In genomic region chr22:31272522-31273446, GRCh38 we compare ENCODE assay signal across 8 cellular contexts. TPM values are rescaled to one million over a fixed set of nuclear protein-coding genes. Genes with fewer than 3 reads are reported as not detected.
DNase-seq lines count a peak whose midpoint lies in the region; ATAC-seq and TF ChIP-seq lines count a peak whose summit lies in the region.

No MANE protein-coding gene starts in this region.

- no peaks in the 10 kb centered on the region for H3K9me3 ChIP-seq in neuronal stem cell (replicated peaks in 1 of 2; ENCODE audit: control insufficient read depth in 2 of 2, insufficient read depth in 1 of 2, low read depth in 1 of 2, low read length in 2 of 2)

- DNase-seq in CD14-positive monocyte (ENCODE audit: low spot score) = no peak
- DNase-seq in H7 = peak; percentile 81
- peak; percentile 21 for DNase-seq in NOMO-1 treated with DMSO at 0.1 percent for 48 hours (lab: John Stamatoyannopoulos, UW; ENCODE audit: unreplicated experiment)
- DNase-seq in fibroblast of villous mesenchyme (ENCODE audit: low read depth) = peak; percentile 64
- DNase-seq in neuronal stem cell (ENCODE audit: low spot score) = peak; percentile 52

- no peak overlapping the region for H3K4me3 ChIP-seq in H7 (ENCODE audit: insufficient read depth, low read depth, low read length)
- H3K4me3 ChIP-seq in fibroblast of villous mesenchyme (ENCODE audit: low read depth, low read length) = no peak overlapping the region
- H3K4me3 ChIP-seq in neuronal stem cell (ENCODE audit: low read length in 2 of 2) = no peak overlapping the region

- no peak overlapping the region for H4K8ac ChIP-seq in neuronal stem cell (ENCODE audit: low read depth, low read length)

- H2BK5ac ChIP-seq in neuronal stem cell (ENCODE audit: low read length) = peak overlapping the region; percentile 30

- H3K4ac ChIP-seq in neuronal stem cell (ENCODE audit: low read length) = no peak overlapping the region

- H3K4me3 Mint-ChIP-seq in CD14-positive monocyte = no peak overlapping the region
- no peak overlapping the region for H3K4me3 Mint-ChIP-seq in activated T-helper 17 cell treated with anti-CD3 and anti-CD28 coated beads, Interleukin-2, amount 50 U/mL, for 72 hours

- H3K27ac ChIP-seq in neuronal stem cell (replicated peaks; ENCODE audit: low read length) = peak overlapping the region; percentile 26

- no peaks in the 10 kb centered on the region for H3K27me3 ChIP-seq in H7 (ENCODE audit: control insufficient read depth, insufficient read depth, low read length)
- no peaks in the 10 kb centered on the region for H3K27me3 ChIP-seq in neuronal stem cell (ENCODE audit: control insufficient read depth in 3 of 3, insufficient read depth in 3 of 3, low read depth in 1 of 3, low read length in 3 of 3)

- H2AK5ac ChIP-seq in neuronal stem cell (ENCODE audit: low read depth, low read length) = peak overlapping the region; percentile 37

- H3K4me1 ChIP-seq in neuronal stem cell (ENCODE audit: control insufficient read depth in 2 of 2, insufficient read depth in 1 of 2, low read depth in 1 of 2, low read length in 2 of 2) = peaks cover 0 to 3% of the 10 kb centered on the region in 2 donors

- peak overlapping the region; percentile 31 for H2AFZ ChIP-seq in neuronal stem cell (ENCODE audit: low read length)

- H3K18ac ChIP-seq in neuronal stem cell (ENCODE audit: low read length) = peak overlapping the region; percentile 13

- H3K23ac ChIP-seq in neuronal stem cell (ENCODE audit: low read depth, low read length, poor library complexity) = no peak overlapping the region

- peak; percentile 79 for TF ChIP-seq CTCF in CD14-positive monocyte (IDR thresholded peaks at IDR 0.05)
- TF ChIP-seq CTCF in fibroblast of villous mesenchyme (IDR thresholded peaks at IDR 0.05; ENCODE audit: insufficient read depth, low read depth, low read length) = peak; percentile 73

- intact Hi-C loops in CD14-positive monocyte (cut with micrococcal nuclease) = loop anchor here (5.0 to 10.0 kb wide), 4 partner anchors 60 to 508 kb away; partner anchors contain the start of genes LIMK2 (in 1 of the 2) and SELENOM (in 1 of the 2)

- H3K4me2 ChIP-seq in neuronal stem cell (ENCODE audit: insufficient read depth, low read length, poor library complexity, severe bottlenecking) = no peak overlapping the region

- no peak overlapping the region for H4K91ac ChIP-seq in neuronal stem cell (ENCODE audit: low read depth, low read length, poor library complexity)

- H3K14ac ChIP-seq in neuronal stem cell (ENCODE audit: low read length) = no peak overlapping the region

- H3K4me1 Mint-ChIP-seq in CD14-positive monocyte = peaks cover 7% of the 10 kb centered on the region
- peaks cover 17% of the 10 kb centered on the region for H3K4me1 Mint-ChIP-seq in activated T-helper 17 cell treated with anti-CD3 and anti-CD28 coated beads, Interleukin-2, amount 50 U/mL, for 72 hours

- WGBS in neuronal stem cell (ENCODE audit: extremely low coverage in 2 of 2, insufficient read length in 2 of 2, insufficient replicate concordance in 1 of 2), 2 donors = no CpG with 5 or more reads among the region's 15 CpGs

- no peaks in the 10 kb centered on the region for H3K79me1 ChIP-seq in neuronal stem cell (ENCODE audit: low read depth, low read length)

- no peak overlapping the region for H2BK120ac ChIP-seq in neuronal stem cell (ENCODE audit: low read depth, low read length)

- H3K9ac ChIP-seq in neuronal stem cell (ENCODE audit: low read depth, low read length, poor library complexity) = peak overlapping the region; percentile 75

- peaks cover 0 to 2% (median 0%) of the 10 kb centered on the region in 7 donors for H3K9me3 Mint-ChIP-seq in CD14-positive monocyte
- no peaks in the 10 kb centered on the region for H3K9me3 Mint-ChIP-seq in activated T-helper 17 cell treated with anti-CD3 and anti-CD28 coated beads, Interleukin-2, amount 50 U/mL, for 72 hours

- peak overlapping the region in 5 of 7 donors; percentile 33 to 70 (median 62) for H3K27ac Mint-ChIP-seq in CD14-positive monocyte
- H3K27ac Mint-ChIP-seq in activated T-helper 17 cell treated with anti-CD3 and anti-CD28 coated beads, Interleukin-2, amount 50 U/mL, for 72 hours = peak overlapping the region; percentile 79

- peak; percentile 80 for ATAC-seq in activated T-helper 17 cell treated with anti-CD3 and anti-CD28 coated beads, Interleukin-2, amount 50 U/mL, for 72 hours (replicated peaks)
- ATAC-seq in HG02623 (IDR thresholded peaks at IDR 0.05; ENCODE audit: unreplicated experiment) (no peak), GM18907 (IDR thresholded peaks at IDR 0.05; ENCODE audit: unreplicated experiment) (no peak)

- peaks cover 24% of the 10 kb centered on the region for H3K36me3 ChIP-seq in H7 (replicated peaks; ENCODE audit: control insufficient read depth, insufficient read depth, low read length)
- peaks cover 24 to 80% of the 10 kb centered on the region in 2 donors for H3K36me3 ChIP-seq in neuronal stem cell (replicated peaks in 1 of 2; ENCODE audit: control insufficient read depth in 2 of 2, insufficient read depth in 2 of 2, low read length in 2 of 2)

- H2BK12ac ChIP-seq in neuronal stem cell (ENCODE audit: low read length) = no peak overlapping the region

- no peak overlapping the region for H2BK15ac ChIP-seq in neuronal stem cell (ENCODE audit: low read length)

- H3K36me3 Mint-ChIP-seq in CD14-positive monocyte = peaks cover 73 to 85% of the 10 kb centered on the region in 2 donors
- peaks cover 92% of the 10 kb centered on the region for H3K36me3 Mint-ChIP-seq in activated T-helper 17 cell treated with anti-CD3 and anti-CD28 coated beads, Interleukin-2, amount 50 U/mL, for 72 hours (ENCODE audit: low read depth)

- H3K27me3 Mint-ChIP-seq in CD14-positive monocyte (ENCODE audit: low read depth in 3 of 3) = peaks cover 0 to 2% (median 2%) of the 10 kb centered on the region in 3 donors
- no peaks in the 10 kb centered on the region for H3K27me3 Mint-ChIP-seq in activated T-helper 17 cell treated with anti-CD3 and anti-CD28 coated beads, Interleukin-2, amount 50 U/mL, for 72 hours

RNA-seq across cellular contexts. Expression of gene PIK3IP1, which starts 19.5 kb away (rescaled TPM):
- 10 to 100 TPM; 21.8 to 21.9 TPM for polyA plus RNA-seq in CD14-positive monocyte
- 0.76 and 3.9 TPM in 2 replicates for total RNA-seq in H7 (2014; rRNA removed; shearing (Covaris generic))
- 10 to 100 TPM; 11.0 to 24.1 TPM for total RNA-seq in activated T-helper 17 cell treated with anti-CD3 and anti-CD28 coated beads, Interleukin-2, amount 50 U/mL, for 72 hours
- total RNA-seq in fibroblast of villous mesenchyme = 11.2 and 18.0 TPM in 2 replicates
- 2.2 TPM for polyA plus RNA-seq in neuronal stem cell (2013, experiment 1 of 2)
- polyA plus RNA-seq in neuronal stem cell (2013, experiment 2 of 2) = 2.4 TPM
